In genomic region chr11:110988731-110989130, GRCh38 we compare ENCODE assay signal across 30 cellular contexts.
"Had no signal": no experiment of that assay in that cellular context is flagged by ENCODE, and none has a peak within 500 bp of the region (broad histone marks: within the 10 kb centered on the region; RNA-seq: fewer than 3 reads in every experiment).

No MANE protein-coding gene starts in this region.

- H3K4me1 Mint-ChIP-seq: activated B cell treated with CpG ODN at 0.5 μM for 24 hours; activated T-helper 17 cell treated with anti-CD3 and anti-CD28 coated beads, Interleukin-2, amount 50 U/mL, for 72 hours had no signal

- H3K27me3 Mint-ChIP-seq: activated CD8-positive, alpha-beta T cell treated with anti-CD3 and anti-CD28 coated beads for 36 hours had no signal

- H3K36me3 ChIP-seq: colonic mucosa, esophagus squamous epithelium, gastroesophageal sphincter, heart left ventricle had no signal

- H3K4me3 ChIP-seq: body of pancreas, colonic mucosa, esophagus squamous epithelium, gastroesophageal sphincter, heart left ventricle had no signal

- DNase-seq: activated B cell treated with CpG ODN at 0.5 μM for 24 hours; activated CD4-positive, alpha-beta T cell treated with anti-CD3 and anti-CD28 coated beads for 48 hours; activated CD4-positive, alpha-beta T cell treated with anti-CD3 and anti-CD28 coated beads, Interleukin-2, amount 50 U/mL, for 1 hour; activated CD4-positive, alpha-beta T cell treated with anti-CD3 and anti-CD28 coated beads, Interleukin-2, amount 50 U/mL, for 48 hours; activated CD8-positive, alpha-beta memory T cell treated with anti-CD3 and anti-CD28 coated beads for 24 hours; activated CD8-positive, alpha-beta T cell treated with anti-CD3 and anti-CD28 coated beads for 36 hours; activated effector memory CD4-positive, alpha-beta T cell treated with Interleukin-2 at 50 U/mL for 16 hours; activated gamma-delta T cell treated with Interleukin-2 at 50 U/mL for 16 hours; activated naive CD4-positive, alpha-beta T cell treated with anti-CD3 and anti-CD28 coated beads, Interleukin-2, amount 50 U/mL, for 16 hours; activated naive CD4-positive, alpha-beta T cell treated with Interleukin-2 at 50 U/mL for 16 hours; activated T-cell treated with anti-CD3 and anti-CD28 coated beads, Interleukin-2, amount 50 U/mL, for 4 hours; amniotic stem cell; anterior cingulate cortex; body of pancreas; central memory CD4-positive, alpha-beta T cell; cerebellar nuclear complex; colonic mucosa; effector CD8-positive, alpha-beta T cell; esophagus squamous epithelium; foreskin melanocyte; heart left ventricle; T-helper 2 cell had no signal

- H3K4me1 ChIP-seq: body of pancreas, colonic mucosa had no signal

- ATAC-seq: activated CD4-positive, CD25-positive, alpha-beta regulatory T cell treated with anti-CD3 and anti-CD28 coated beads, Interleukin-2, amount 50 U/mL, for 24 hours; activated CD8-positive, alpha-beta T cell treated with anti-CD3 and anti-CD28 coated beads for 36 hours; activated T-cell treated with anti-CD3 and anti-CD28 coated beads, Interleukin-2, amount 50 U/mL, for 4 hours; activated T-helper 17 cell treated with anti-CD3 and anti-CD28 coated beads, Interleukin-2, amount 50 U/mL, for 72 hours; body of pancreas; gastroesophageal sphincter; heart left ventricle had no signal

- H3K9me3 ChIP-seq: body of pancreas, colonic mucosa, esophagus squamous epithelium, gastroesophageal sphincter, heart left ventricle had no signal

- H3K27me3 ChIP-seq: body of pancreas, colonic mucosa, esophagus squamous epithelium, gastroesophageal sphincter, heart left ventricle had no signal

- FAIRE-seq: endometrium, endothelial cell of umbilical vein had no signal

- H3K27ac ChIP-seq: body of pancreas, colonic mucosa, epithelial cell of prostate, gastroesophageal sphincter, heart left ventricle, VCaP had no signal

- H3K4me3 Mint-ChIP-seq: activated B cell treated with CpG ODN at 0.5 μM for 24 hours; activated CD8-positive, alpha-beta T cell treated with anti-CD3 and anti-CD28 coated beads for 36 hours; activated naive CD8-positive, alpha-beta T cell; activated T-cell treated with anti-CD3 and anti-CD28 coated beads, Interleukin-2, amount 50 U/mL, for 4 hours; activated T-helper 17 cell treated with anti-CD3 and anti-CD28 coated beads, Interleukin-2, amount 50 U/mL, for 72 hours had no signal

- H3K27ac Mint-ChIP-seq: activated B cell treated with CpG ODN at 0.5 μM for 24 hours; activated CD8-positive, alpha-beta T cell treated with anti-CD3 and anti-CD28 coated beads for 36 hours; activated naive CD8-positive, alpha-beta T cell; activated T-helper 17 cell treated with anti-CD3 and anti-CD28 coated beads, Interleukin-2, amount 50 U/mL, for 72 hours had no signal

- H3K36me3 Mint-ChIP-seq: activated naive CD8-positive, alpha-beta T cell had no signal

- H3K9me3 Mint-ChIP-seq: activated B cell treated with CpG ODN at 0.5 μM for 24 hours; activated CD8-positive, alpha-beta T cell treated with anti-CD3 and anti-CD28 coated beads for 36 hours; activated T-cell treated with anti-CD3 and anti-CD28 coated beads, Interleukin-2, amount 50 U/mL, for 4 hours; activated T-helper 17 cell treated with anti-CD3 and anti-CD28 coated beads, Interleukin-2, amount 50 U/mL, for 72 hours had no signal
